Comparison of ENCODE assay signal across 23 cellular contexts in genomic region chr7:68074242-68074641, GRCh38.
"Had no signal": no experiment of that assay in that cellular context is flagged by ENCODE, and none has a peak within 500 bp of the region (broad histone marks: within the 10 kb centered on the region; RNA-seq: fewer than 3 reads in every experiment).

No MANE protein-coding gene starts in this region.

- H3K4me1 ChIP-seq: gastrocnemius medialis, lower lobe of right lung, pancreas, right lobe of liver, suprapubic skin, transverse colon, upper lobe of right lung, vagina had no signal

- DNase-seq: dorsolateral prefrontal cortex; effector CD4-positive, alpha-beta T cell; gastrocnemius medialis; head of caudate nucleus; left ventricle myocardium superior; lower lobe of right lung; mucosa of descending colon; naive B cell; pancreas; right lobe of liver; small intestine; stimulated activated CD4-positive, alpha-beta T cell treated with anti-CD3 and anti-CD28 coated beads, Interleukin-15, amount 100 ng/mL, for 24 hours; stimulated activated CD4-positive, alpha-beta T cell treated with anti-CD3 and anti-CD28 coated beads, Interleukin-2, amount 100 ng/mL, for 48 hours; stimulated activated CD8-positive, alpha-beta memory T cell treated with anti-CD3 and anti-CD28 coated beads, Interleukin-4, amount 100 ng/mL, for 48 hours; stimulated activated naive CD4-positive, alpha-beta T cell; stimulated activated naive CD8-positive, alpha-beta T cell treated with anti-CD3 and anti-CD28 coated beads, Interleukin-15, amount 100 ng/mL, for 72 hours; transverse colon; upper lobe of right lung had no signal

- FAIRE-seq: keratinocyte, pancreas, small intestine had no signal

- H3K9me3 ChIP-seq: gastrocnemius medialis, lower lobe of right lung, neutrophil, pancreas, right lobe of liver, suprapubic skin, upper lobe of right lung, vagina had no signal

- H3K4me3 ChIP-seq: dorsolateral prefrontal cortex, gastrocnemius medialis, lower lobe of right lung, mucosa of descending colon, pancreas, right lobe of liver, suprapubic skin, transverse colon, upper lobe of right lung, vagina had no signal

- H3K27me3 ChIP-seq: gastrocnemius medialis, neutrophil, pancreas, right lobe of liver, transverse colon, upper lobe of right lung, vagina had no signal

- ATAC-seq: gastrocnemius medialis; left ventricle myocardium superior; lower lobe of right lung; mucosa of descending colon; natural killer cell treated with Interleukin-12 subunit alpha and Interleukin-12 subunit beta and Interleukin-15 and Interleukin-18, amount 100 ng/mL, for 72 hours; pancreas; right lobe of liver; stimulated activated naive CD8-positive, alpha-beta T cell treated with anti-CD3 and anti-CD28 coated beads, Interleukin-15, amount 100 ng/mL, for 72 hours; upper lobe of right lung had no signal

- H3K27ac ChIP-seq: dorsolateral prefrontal cortex, gastrocnemius medialis, lower lobe of right lung, neutrophil, pancreas, right lobe of liver, suprapubic skin, transverse colon, upper lobe of right lung, vagina had no signal

- H3K36me3 ChIP-seq: gastrocnemius medialis, lower lobe of right lung, neutrophil, pancreas, right lobe of liver, suprapubic skin, transverse colon, upper lobe of right lung, vagina had no signal
